ENCODE assay signal across 1 cellular context in genomic region chrX:50098749-50099148, GRCh38.
TF ChIP-seq lines count a peak whose summit lies in the region.

No MANE protein-coding gene starts in this region.

TF ChIP-seq in K562, 482 proteins besides CTCF, POLR2A, EP300 and RAD21 (continued from another document):
- TF ChIP-seq BRF2 (IDR thresholded peaks at IDR 0.05; ENCODE audit: borderline replicate concordance, insufficient read depth, insufficient read length) (no peak), CHD4 (IDR thresholded peaks at IDR 0.05; ENCODE audit: insufficient read depth, insufficient replicate concordance, low read depth, low read length, poor library complexity, severe bottlenecking) (no peak), MCM7 (IDR thresholded peaks at IDR 0.05) (no peak), TGIF2 (CRISPR knock-in tag; IDR thresholded peaks at IDR 0.05) (no peak), ZC3H11A (IDR thresholded peaks at IDR 0.05; ENCODE audit: low read depth, low read length) (no peak), FOXK2 (conservative IDR thresholded peaks at IDR 0.05 in 1 of 2, IDR thresholded peaks at IDR 0.05 in 1 of 2; ENCODE audit: low read depth in 2 of 2) (no peak), ZNF140 (CRISPR knock-in tag; IDR thresholded peaks at IDR 0.05) (no peak), HNRNPK (IDR thresholded peaks at IDR 0.05; ENCODE audit: low read depth, low read length, poor library complexity, severe bottlenecking) (no peak), MLX (CRISPR knock-in tag; conservative IDR thresholded peaks at IDR 0.05) (no peak), RBM25 (IDR thresholded peaks at IDR 0.05; ENCODE audit: low read depth, low read length, severe bottlenecking) (peak; percentile 79), TAL1 (IDR thresholded peaks at IDR 0.05) (no peak), EHMT2 (IDR thresholded peaks at IDR 0.05) (no peak), CCNT2 (IDR thresholded peaks at IDR 0.05; ENCODE audit: borderline replicate concordance, extremely low read depth, insufficient read length, low read depth, low read length) (no peak), CBFA2T2 (conservative IDR thresholded peaks at IDR 0.05) (no peak), ZNF780A (CRISPR knock-in tag; IDR thresholded peaks at IDR 0.05) (no peak), IRF2 (CRISPR knock-in tag; IDR thresholded peaks at IDR 0.05) (no peak), MTA2 (IDR thresholded peaks at IDR 0.05; ENCODE audit: low read depth) (no peak), BCOR (IDR thresholded peaks at IDR 0.05) (peak; percentile 28; the same call in 1 of the 2 replicates)
